Comparison of ENCODE assay signal across 17 cellular contexts in genomic region chr7:115332691-115333090, GRCh38.
DNase-seq lines count a peak whose midpoint lies in the region; ATAC-seq and TF ChIP-seq lines count a peak whose summit lies in the region.
"Had no signal": no experiment of that assay in that cellular context is flagged by ENCODE, and none has a peak within 500 bp of the region (broad histone marks: within the 10 kb centered on the region; RNA-seq: fewer than 3 reads in every experiment).

No MANE protein-coding gene starts in this region.

- TF ChIP-seq POLR2A in IMR-90 (IDR thresholded peaks at IDR 0.05; ENCODE audit: low read depth, low read length), result no peak

- no peak overlapping the region for H3K27ac Mint-ChIP-seq in naive thymus-derived CD4-positive, alpha-beta T cell

- no peaks in the 10 kb centered on the region for H4K20me1 ChIP-seq in IMR-90 (ENCODE audit: insufficient read depth, low read length)

- CTCF ChIA-PET in IMR-90 (lab: Yijun Ruan, JAX), result no interaction called here
- CTCF ChIA-PET in naive thymus-derived CD4-positive, alpha-beta T cell (lab: Charles Lee), result no interaction called here

- ATAC-seq in IMR-90 (ENCODE audit: low read depth), result no peak
- no peak for ATAC-seq in naive thymus-derived CD4-positive, alpha-beta T cell

- no peak overlapping the region for H3K23ac ChIP-seq in IMR-90 (ENCODE audit: low read depth, low read length)

- no CpG with 5 or more reads among the region's 3 CpGs for whole genome bisulfite sequencing in IMR-90 (ENCODE audit: extremely low coverage in 2 of 2, insufficient read length in 1 of 2), 2 experiments

- H2BK15ac ChIP-seq in IMR-90 (ENCODE audit: low read depth, low read length), result no peak overlapping the region

- H3K4me3 ChIP-seq in AG09309 (ENCODE audit: control insufficient read depth, low read depth, low read length) (no peak overlapping the region), IMR-90 (ENCODE audit: insufficient read depth, low read depth, low read length) (no peak overlapping the region), choroid plexus epithelial cell (ENCODE audit: low read depth, low read length) (no peak overlapping the region), fibroblast of villous mesenchyme (ENCODE audit: low read depth, low read length) (no peak overlapping the region)
- H3K4me3 ChIP-seq in naive thymus-derived CD4-positive, alpha-beta T cell (ENCODE audit: low read length), result no peak overlapping the region
- H3K4me3 ChIP-seq: HAP-1, Peyer's patch, SJSA1 had no signal

- H3K4me2 ChIP-seq in IMR-90 (ENCODE audit: low read depth, low read length), result no peak overlapping the region

- no peak for TF ChIP-seq CTCF in AG09309 (IDR thresholded peaks at IDR 0.05; ENCODE audit: control insufficient read depth, insufficient read depth, low read depth, low read length, missing control alignments)
- no peak for TF ChIP-seq CTCF in IMR-90 (conservative IDR thresholded peaks at IDR 0.05; ENCODE audit: low read depth, low read length)
- no peak for TF ChIP-seq CTCF in choroid plexus epithelial cell (conservative IDR thresholded peaks at IDR 0.05; ENCODE audit: low read depth, low read length)
- TF ChIP-seq CTCF in fibroblast of villous mesenchyme (IDR thresholded peaks at IDR 0.05; ENCODE audit: insufficient read depth, low read depth, low read length), result no peak

- H3K36me3 Mint-ChIP-seq in naive thymus-derived CD4-positive, alpha-beta T cell, result no peaks in the 10 kb centered on the region

- no peak overlapping the region for H3K18ac ChIP-seq in IMR-90 (ENCODE audit: low read depth, low read length)

- no peak overlapping the region for H3K27ac ChIP-seq in IMR-90 (ENCODE audit: insufficient read depth, low read length)
- H3K27ac ChIP-seq in naive thymus-derived CD4-positive, alpha-beta T cell (ENCODE audit: low read depth, low read length), result no peak overlapping the region
- H3K27ac ChIP-seq: Peyer's patch, SJSA1 had no signal

- H3K27me3 Mint-ChIP-seq in naive thymus-derived CD4-positive, alpha-beta T cell, result peaks cover 0 to 4% (median 4%) of the 10 kb centered on the region in 5 donors

- no peak overlapping the region for H2AK9ac ChIP-seq in IMR-90 (replicated peaks; ENCODE audit: low read depth, low read length, poor library complexity)

- no peaks in the 10 kb centered on the region for H3K27me3 ChIP-seq in IMR-90 (ENCODE audit: control insufficient read depth, insufficient read depth, low read length)
- H3K27me3 ChIP-seq in naive thymus-derived CD4-positive, alpha-beta T cell (ENCODE audit: control insufficient read depth in 2 of 2, insufficient read depth in 2 of 2, low read length in 2 of 2), result no peaks in the 10 kb centered on the region
- H3K27me3 ChIP-seq: Peyer's patch, SJSA1 had no signal

- H3K14ac ChIP-seq in IMR-90 (replicated peaks; ENCODE audit: low read depth, low read length), result no peak overlapping the region

- DNase-seq in AG09309 (ENCODE audit: low read depth) (peak; percentile 25), IMR-90 (peak; percentile 49), choroid plexus epithelial cell (ENCODE audit: low read depth) (peak; percentile 28), fibroblast of villous mesenchyme (ENCODE audit: low read depth) (peak; percentile 1), Ammon's horn (ENCODE audit: low spot score) (no peak), Kasumi-1 (lab: John Stamatoyannopoulos, UW) (no peak), activated T-cell treated with anti-CD3 and anti-CD28 coated beads for 4 hours (no peak)
- DNase-seq in naive thymus-derived CD4-positive, alpha-beta T cell, result no peak
- DNase-seq: C1 segment of cervical spinal cord, DMS79 treated with DMSO at 0.1 percent for 48 hours, NCI-H1694 treated with DMSO at 0.1 percent for 48 hours, NCI-H2107, NCI-H446, NCI-H526 treated with DMSO at 0.1 percent for 48 hours, Peyer's patch had no signal

- in situ Hi-C loops in IMR-90 (cut with MboI; ENCODE audit: low sequenced_read_pairs), result no loop called here

- POLR2A ChIA-PET in IMR-90 (lab: Charles Lee; ENCODE audit: unreplicated experiment), result no interaction called here
- POLR2A ChIA-PET in naive thymus-derived CD4-positive, alpha-beta T cell (lab: Charles Lee), result no interaction called here

- H4K91ac ChIP-seq in IMR-90 (ENCODE audit: insufficient read depth, low read depth, low read length), result no peak overlapping the region

- H2BK120ac ChIP-seq in IMR-90 (ENCODE audit: low read depth, low read length), result no peak overlapping the region

- no peak overlapping the region for H3K56ac ChIP-seq in IMR-90 (ENCODE audit: extremely low read depth, insufficient read depth, low read length)

- no peak overlapping the region for H2BK5ac ChIP-seq in IMR-90 (ENCODE audit: low read depth, low read length, poor library complexity, severe bottlenecking)

- H3K9me3 ChIP-seq in IMR-90 (ENCODE audit: control insufficient read depth, insufficient read depth, low read length), result no peaks in the 10 kb centered on the region
- H3K9me3 ChIP-seq in naive thymus-derived CD4-positive, alpha-beta T cell (ENCODE audit: control insufficient read depth in 2 of 3, low read length in 3 of 3), result no peaks in the 10 kb centered on the region
- H3K9me3 ChIP-seq: HAP-1, Peyer's patch, SJSA1 had no signal

- intact Hi-C loops in IMR-90 (cut with micrococcal nuclease), result no loop called here
- intact Hi-C loops in naive thymus-derived CD4-positive, alpha-beta T cell (cut with micrococcal nuclease), result no loop called here

- no peak overlapping the region for H3K4me3 Mint-ChIP-seq in naive thymus-derived CD4-positive, alpha-beta T cell

- no peak overlapping the region for H2AFZ ChIP-seq in IMR-90 (replicated peaks; ENCODE audit: low read length, poor library complexity)

- H4K5ac ChIP-seq in IMR-90 (ENCODE audit: low read depth, low read length), result no peak overlapping the region

- H4K8ac ChIP-seq in IMR-90 (ENCODE audit: low read depth in 2 of 2, low read length in 2 of 2), result no peak overlapping the region

- BruUV-seq in IMR-90 (replicated peaks; lab: Mats Ljungman, UMichigan), result no TSS peak

- H3K9ac ChIP-seq in IMR-90 (ENCODE audit: low read depth, low read length), result no peak overlapping the region

- no peak overlapping the region for H2AK5ac ChIP-seq in IMR-90 (ENCODE audit: low read depth, low read length)

- H3K4ac ChIP-seq in IMR-90 (ENCODE audit: low read depth, low read length), result no peak overlapping the region

- TF ChIP-seq RAD21 in IMR-90 (IDR thresholded peaks at IDR 0.05; ENCODE audit: low read length), result no peak

- dilution Hi-C loops in IMR-90 (cut with HindIII; ENCODE audit: low sequenced_read_pairs, unreplicated experiment), result no loop called here

- H2BK20ac ChIP-seq in IMR-90 (ENCODE audit: low read depth, low read length), result no peak overlapping the region

- no peaks in the 10 kb centered on the region for H3K4me1 Mint-ChIP-seq in naive thymus-derived CD4-positive, alpha-beta T cell

- no peaks in the 10 kb centered on the region for H3K36me3 ChIP-seq in IMR-90 (ENCODE audit: control insufficient read depth, insufficient read depth, low read length)
- H3K36me3 ChIP-seq in naive thymus-derived CD4-positive, alpha-beta T cell (ENCODE audit: control insufficient read depth in 2 of 3, insufficient read depth in 3 of 3, low read length in 3 of 3), result no peaks in the 10 kb centered on the region
- H3K36me3 ChIP-seq: HAP-1, Peyer's patch, SJSA1 had no signal

- no peaks in the 10 kb centered on the region for H3K4me1 ChIP-seq in IMR-90 (ENCODE audit: control insufficient read depth, insufficient read depth, low read length)
- no peaks in the 10 kb centered on the region for H3K4me1 ChIP-seq in naive thymus-derived CD4-positive, alpha-beta T cell (ENCODE audit: control insufficient read depth in 2 of 2, insufficient read depth in 2 of 2, low read length in 2 of 2)
- H3K4me1 ChIP-seq: HAP-1, Peyer's patch had no signal

- no peaks in the 10 kb centered on the region for H3K79me1 ChIP-seq in IMR-90 (ENCODE audit: low read depth in 1 of 2, low read length in 2 of 2)

- peaks cover 0 to 4% (median 0%) of the 10 kb centered on the region in 11 donors for H3K9me3 Mint-ChIP-seq in naive thymus-derived CD4-positive, alpha-beta T cell

- H3K9me1 ChIP-seq in IMR-90 (ENCODE audit: insufficient read depth, low read length), result no peaks in the 10 kb centered on the region

TF ChIP-seq in IMR-90, 13 proteins besides CTCF, POLR2A, EP300 and RAD21:
- no peak for TF ChIP-seq SMC3 (IDR thresholded peaks at IDR 0.05; ENCODE audit: low read depth, low read length)
- TF ChIP-seq ELK1 (IDR thresholded peaks at IDR 0.05; ENCODE audit: borderline replicate concordance, low read depth, low read length), result no peak
- TF ChIP-seq RFX5 (IDR thresholded peaks at IDR 0.05; ENCODE audit: low read depth, low read length), result no peak
- no peak for TF ChIP-seq NFE2L2 (IDR thresholded peaks at IDR 0.05; ENCODE audit: low read depth, low read length)
- no peak for TF ChIP-seq FOS (IDR thresholded peaks at IDR 0.05; ENCODE audit: low read depth, low read length)
- TF ChIP-seq CHD1 (IDR thresholded peaks at IDR 0.05; ENCODE audit: low read depth, low read length), result no peak
- TF ChIP-seq MXI1 (IDR thresholded peaks at IDR 0.05; ENCODE audit: borderline replicate concordance, low read depth, low read length), result no peak
- TF ChIP-seq BHLHE40 (IDR thresholded peaks at IDR 0.05; ENCODE audit: low read depth, low read length), result no peak
- no peak for TF ChIP-seq MAFK (IDR thresholded peaks at IDR 0.05; ENCODE audit: low read depth, low read length)
- no peak for TF ChIP-seq CEBPB (IDR thresholded peaks at IDR 0.05; ENCODE audit: low read depth, low read length)
- no peak for TF ChIP-seq MAZ (IDR thresholded peaks at IDR 0.05; ENCODE audit: borderline replicate concordance, low read depth, low read length)
- TF ChIP-seq RCOR1 (IDR thresholded peaks at IDR 0.05; ENCODE audit: insufficient replicate concordance, low read length), result no peak
- TF ChIP-seq, protein P1, sequence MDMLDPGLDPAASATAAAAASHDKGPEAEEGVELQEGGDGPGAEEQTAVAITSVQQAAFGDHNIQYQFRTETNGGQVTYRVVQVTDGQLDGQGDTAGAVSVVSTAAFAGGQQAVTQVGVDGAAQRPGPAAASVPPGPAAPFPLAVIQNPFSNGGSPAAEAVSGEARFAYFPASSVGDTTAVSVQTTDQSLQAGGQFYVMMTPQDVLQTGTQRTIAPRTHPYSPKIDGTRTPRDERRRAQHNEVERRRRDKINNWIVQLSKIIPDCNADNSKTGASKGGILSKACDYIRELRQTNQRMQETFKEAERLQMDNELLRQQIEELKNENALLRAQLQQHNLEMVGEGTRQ (IDR thresholded peaks at IDR 0.05; ENCODE audit: low read depth, low read length), result no peak
TF ChIP-seq in IMR-90: peak in this region for 0.

Comparison
In these comparisons a context has a peak if more than half of its experiments do, and no peak if none do; other contexts are left out.
1. DNase-seq: peak in AG09309 (single experiment), IMR-90 (single experiment), choroid plexus epithelial cell (single experiment) and fibroblast of villous mesenchyme (single experiment); none in Ammon's horn (single experiment), Kasumi-1 (0 of 2), naive thymus-derived CD4-positive, alpha-beta T cell (0 of 9) and activated T-cell treated with anti-CD3 and anti-CD28 coated beads for 4 hours (single experiment).